ENCODE assay signal across 33 cellular contexts in genomic region chr5:41402845-41403244, GRCh38.
"Had no signal": no experiment of that assay in that cellular context is flagged by ENCODE, and none has a peak within 500 bp of the region (broad histone marks: within the 10 kb centered on the region; RNA-seq: fewer than 3 reads in every experiment).

No MANE protein-coding gene starts in this region.

- H3K27ac ChIP-seq: ascending aorta, cardiac muscle cell, VCaP had no signal

- DNase-seq: activated B cell treated with CpG ODN at 0.5 μM for 24 hours; activated CD4-positive, alpha-beta memory T cell treated with anti-CD3 and anti-CD28 coated beads for 36 hours; activated CD4-positive, alpha-beta T cell treated with anti-CD3 and anti-CD28 coated beads for 4 hours; activated CD4-positive, alpha-beta T cell treated with anti-CD3 and anti-CD28 coated beads, Interleukin-2, amount 10 ng/mL, durations not matched to agents 24 days and 14 days; activated CD4-positive, alpha-beta T cell treated with anti-CD3 and anti-CD28 coated beads, Interleukin-2, amount 50 U/mL, for 1 hour; activated CD4-positive, alpha-beta T cell treated with anti-CD3 and anti-CD28 coated beads, Interleukin-2, amount 50 U/mL, for 4 hours; activated CD4-positive, CD25-positive, alpha-beta regulatory T cell treated with anti-CD3 and anti-CD28 coated beads, Interleukin-2, amount 50 U/mL, for 72 hours; activated CD8-positive, alpha-beta memory T cell treated with anti-CD3 and anti-CD28 coated beads, Interleukin-2, amount 50 U/mL, for 4 hours; activated CD8-positive, alpha-beta T cell treated with anti-CD3 and anti-CD28 coated beads for 36 hours; activated effector memory CD4-positive, alpha-beta T cell treated with anti-CD3 and anti-CD28 coated beads, Interleukin-2, amount 50 U/mL, for 16 hours; activated gamma-delta T cell treated with Interleukin-2 at 50 U/mL for 16 hours; activated naive CD4-positive, alpha-beta T cell; activated naive CD4-positive, alpha-beta T cell treated with anti-CD3 and anti-CD28 coated beads for 36 hours; activated naive CD4-positive, alpha-beta T cell treated with anti-CD3 and anti-CD28 coated beads, Interleukin-2, amount 50 U/mL, for 16 hours; activated naive CD8-positive, alpha-beta T cell treated with anti-CD3 and anti-CD28 coated beads, Interleukin-2, amount 10 ng/mL, durations not matched to agents 7 days and 5 days; activated naive CD8-positive, alpha-beta T cell treated with anti-CD3 and anti-CD28 coated beads, Interleukin-2, amount 50 U/mL, for 24 hours; activated T-cell treated with anti-CD3 and anti-CD28 coated beads for 4 hours; activated T-cell treated with anti-CD3 and anti-CD28 coated beads, Interleukin-2, amount 50 U/mL, for 1 hour; activated T-cell treated with anti-CD3 and anti-CD28 coated beads, Interleukin-2, amount 50 U/mL, for 4 hours; activated T-cell treated with anti-CD3 and anti-CD28 coated beads, Interleukin-2, amount 50 U/mL, for 72 hours; amygdala; anterior cingulate cortex; caudate nucleus; cerebellar nuclear complex; T-helper 1 cell; T-helper 2 cell; T-helper 9 cell had no signal

- ATAC-seq: activated CD8-positive, alpha-beta T cell treated with anti-CD3 and anti-CD28 coated beads for 36 hours; activated naive CD8-positive, alpha-beta T cell treated with anti-CD3 and anti-CD28 coated beads, Interleukin-2, amount 50 U/mL, for 24 hours; activated T-cell treated with anti-CD3 and anti-CD28 coated beads, Interleukin-2, amount 50 U/mL, for 4 hours; activated T-cell treated with anti-CD3 and anti-CD28 coated beads, Interleukin-2, amount 50 U/mL, for 72 hours; activated T-helper 17 cell treated with anti-CD3 and anti-CD28 coated beads, Interleukin-2, amount 50 U/mL, for 72 hours had no signal

- H3K4me1 ChIP-seq: ascending aorta had no signal

- H3K4me3 ChIP-seq: ascending aorta, cardiac muscle cell had no signal

- H3K36me3 ChIP-seq: ascending aorta, cardiac muscle cell had no signal

- H3K27me3 ChIP-seq: ascending aorta, cardiac muscle cell had no signal

- FAIRE-seq: bronchial epithelial cell, TTC549 had no signal
